In the genomic region with DNA sequence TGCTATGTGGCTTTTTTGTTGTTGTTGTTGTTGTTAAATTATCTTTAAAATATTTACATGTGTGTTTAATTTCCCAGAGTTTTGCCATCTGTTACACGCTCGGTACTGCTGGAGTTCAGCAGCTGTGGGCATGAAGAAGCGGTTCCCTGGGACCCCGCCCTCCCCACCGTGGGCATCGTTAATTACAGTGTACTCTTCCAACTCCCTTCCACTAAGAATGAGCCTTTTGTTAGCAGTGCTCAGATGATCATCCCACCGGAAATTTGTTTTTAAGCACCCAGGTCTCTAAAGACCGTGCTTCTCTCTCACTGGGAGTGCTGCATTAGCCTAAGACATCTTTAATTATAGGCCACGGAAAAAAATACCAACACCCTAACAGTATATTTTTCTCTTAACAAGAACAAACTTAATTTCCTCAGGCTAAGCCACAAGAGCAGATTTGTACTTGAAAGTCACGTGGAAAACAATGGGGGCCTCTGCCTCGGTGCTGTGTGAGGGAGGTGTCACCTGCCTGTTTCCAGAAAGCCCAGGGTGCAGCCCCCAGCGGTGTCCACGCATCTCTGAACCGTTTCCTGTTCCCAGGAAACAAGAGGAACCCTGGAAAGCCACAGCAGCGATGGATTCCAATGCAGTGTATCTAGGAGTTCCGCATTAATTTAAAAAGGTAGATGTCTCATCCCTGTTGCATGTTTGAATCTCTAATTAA, we compare ENCODE assay signal across 18 cellular contexts.
DNase-seq lines count a peak whose midpoint lies in the region; ATAC-seq and TF ChIP-seq lines count a peak whose summit lies in the region.
"Had no signal": no experiment of that assay in that cellular context is flagged by ENCODE, and none has a peak within 500 bp of the region (broad histone marks: within the 10 kb centered on the region; RNA-seq: fewer than 3 reads in every experiment).

No MANE protein-coding gene starts in this region.

- no peak overlapping the region for H3K27ac ChIP-seq in SK-N-SH (ENCODE audit: low read depth in 2 of 2, low read length in 1 of 2)
- no peak overlapping the region for H3K27ac ChIP-seq in endodermal cell (ENCODE audit: low read depth, low read length)
- H3K27ac ChIP-seq in upper lobe of right lung, result no peak overlapping the region
- H3K27ac ChIP-seq: GM23248, left ventricle myocardium inferior, upper lobe of left lung had no signal

- TF ChIP-seq CTCF in SK-N-SH (IDR thresholded peaks at IDR 0.05) (no peak), endodermal cell (conservative IDR thresholded peaks at IDR 0.05) (no peak), upper lobe of right lung (IDR thresholded peaks at IDR 0.05) (no peak)

- DNase-seq in SK-N-SH (peak; percentile 14), NCI-H345 (lab: John Stamatoyannopoulos, UW) (peak; percentile 73), endodermal cell (peak; percentile 39), upper lobe of right lung (peak; percentile 25), T-helper 17 cell (no peak), cerebellar cortex (ENCODE audit: low spot score) (no peak), occipital lobe (lab: John Stamatoyannopoulos, UW) (no peak)
- DNase-seq: activated B cell treated with CpG ODN at 0.5 μM for 24 hours; activated effector memory CD4-positive, alpha-beta T cell treated with anti-CD3 and anti-CD28 coated beads, Interleukin-2, amount 50 U/mL, for 16 hours; caudate nucleus; GM23248; KG1; left ventricle myocardium inferior; naive thymus-derived CD4-positive, alpha-beta T cell; stimulated activated naive CD4-positive, alpha-beta T cell treated with Interleukin-2 at 50 U/mL for 16 hours had no signal

- H3K27ac Mint-ChIP-seq in endodermal cell (no peak overlapping the region), T-helper 17 cell (no peak overlapping the region)
- H3K27ac Mint-ChIP-seq: activated B cell treated with CpG ODN at 0.5 μM for 24 hours; CD4-positive, alpha-beta T cell had no signal

- H3K9me3 Mint-ChIP-seq in endodermal cell, result no peaks in the 10 kb centered on the region
- H3K9me3 Mint-ChIP-seq: activated B cell treated with CpG ODN at 0.5 μM for 24 hours; CD4-positive, alpha-beta T cell had no signal

- WGBS in SK-N-SH (ENCODE audit: low lambda C conversion rate), result 36% methylated on average over 16 of the region's 16 CpGs
- WGBS in endodermal cell (ENCODE audit: insufficient coverage in 1 of 2, insufficient read length in 1 of 2), 2 experiments, result 85% methylated on average over 14 to 16 of the region's 16 CpGs

- H3K4me3 Mint-ChIP-seq in endodermal cell (no peak overlapping the region), T-helper 17 cell (no peak overlapping the region)
- H3K4me3 Mint-ChIP-seq: activated B cell treated with CpG ODN at 0.5 μM for 24 hours; CD4-positive, alpha-beta T cell; naive thymus-derived CD4-positive, alpha-beta T cell had no signal

- ATAC-seq in SK-N-SH treated with all-trans-retinoic acid at 6 μM for 48 hours (no peak), upper lobe of right lung (no peak), T-helper 17 cell (no peak)
- ATAC-seq: naive thymus-derived CD4-positive, alpha-beta T cell had no signal

- H3K4me1 Mint-ChIP-seq in endodermal cell, result peaks cover 8% of the 10 kb centered on the region
- peaks cover 5% of the 10 kb centered on the region for H3K4me1 Mint-ChIP-seq in T-helper 17 cell
- H3K4me1 Mint-ChIP-seq: activated B cell treated with CpG ODN at 0.5 μM for 24 hours; naive thymus-derived CD4-positive, alpha-beta T cell had no signal

- H3K9me2 ChIP-seq in SK-N-SH, result no peaks in the 10 kb centered on the region

- POLR2A ChIA-PET in SK-N-SH (lab: Yijun Ruan, JAX), result no interaction called here

- no peak overlapping the region for H3K4me2 ChIP-seq in SK-N-SH

- no peaks in the 10 kb centered on the region for H3F3A ChIP-seq in SK-N-SH (replicated peaks; ENCODE audit: insufficient read depth)

- H3K9me3 ChIP-seq in SK-N-SH (no peaks in the 10 kb centered on the region), endodermal cell (ENCODE audit: control insufficient read depth, low read length) (no peaks in the 10 kb centered on the region), upper lobe of right lung (no peaks in the 10 kb centered on the region), T-helper 17 cell (ENCODE audit: control insufficient read depth, low read length, poor library complexity, severe bottlenecking) (no peaks in the 10 kb centered on the region)
- H3K9me3 ChIP-seq: left ventricle myocardium inferior, upper lobe of left lung had no signal

- H3K79me2 ChIP-seq in SK-N-SH (ENCODE audit: insufficient read depth), result no peaks in the 10 kb centered on the region

- intact Hi-C loops in upper lobe of right lung (cut with DNase I), result no loop called here

- H3K36me3 Mint-ChIP-seq in endodermal cell (ENCODE audit: low read depth) (no peaks in the 10 kb centered on the region), T-helper 17 cell (ENCODE audit: low read depth) (no peaks in the 10 kb centered on the region)
- H3K36me3 Mint-ChIP-seq: naive thymus-derived CD4-positive, alpha-beta T cell had no signal

- CTCF ChIA-PET in SK-N-SH (lab: Yijun Ruan, JAX), result no interaction called here

- no peaks in the 10 kb centered on the region for H3K27me3 ChIP-seq in SK-N-SH (ENCODE audit: insufficient read depth)
- no peaks in the 10 kb centered on the region for H3K27me3 ChIP-seq in endodermal cell (ENCODE audit: control insufficient read depth, insufficient read depth, low read length, poor library complexity, severe bottlenecking)
- no peaks in the 10 kb centered on the region for H3K27me3 ChIP-seq in upper lobe of right lung
- H3K27me3 ChIP-seq: upper lobe of left lung had no signal

- H3K4me1 ChIP-seq in SK-N-SH (ENCODE audit: control insufficient read depth in 1 of 2, insufficient read depth in 2 of 2, low read depth in 1 of 2, low read length in 1 of 2) (no peaks in the 10 kb centered on the region), endodermal cell (ENCODE audit: control insufficient read depth, insufficient read depth, low read length) (no peaks in the 10 kb centered on the region), upper lobe of right lung (no peaks in the 10 kb centered on the region)
- H3K4me1 ChIP-seq: left ventricle myocardium inferior had no signal

- H2AFZ ChIP-seq in SK-N-SH (ENCODE audit: low read depth), result no peak overlapping the region
- H2AFZ ChIP-seq: GM23248 had no signal

- no peak for TF ChIP-seq RAD21 in SK-N-SH (IDR thresholded peaks at IDR 0.05; ENCODE audit: low read length)

- no peak for TF ChIP-seq EP300 in SK-N-SH (IDR thresholded peaks at IDR 0.05; ENCODE audit: borderline replicate concordance in 1 of 2, low read depth in 1 of 2, low read length in 1 of 2)

- H3K9ac ChIP-seq in SK-N-SH (no peak overlapping the region), endodermal cell (ENCODE audit: extremely low read depth, low read length, poor library complexity, severe bottlenecking) (no peak overlapping the region)
- H3K9ac ChIP-seq: GM23248 had no signal

- no peaks in the 10 kb centered on the region for H4K20me1 ChIP-seq in SK-N-SH (ENCODE audit: insufficient read depth)

- peaks cover 11% of the 10 kb centered on the region for H3K27me3 Mint-ChIP-seq in endodermal cell (ENCODE audit: insufficient read depth)
- H3K27me3 Mint-ChIP-seq in T-helper 17 cell, result peaks cover 52% of the 10 kb centered on the region
- H3K27me3 Mint-ChIP-seq: activated B cell treated with CpG ODN at 0.5 μM for 24 hours had no signal

- H3K36me3 ChIP-seq in SK-N-SH (replicated peaks in 1 of 2; ENCODE audit: control insufficient read depth in 1 of 2, insufficient read depth in 2 of 2, low read length in 1 of 2) (no peaks in the 10 kb centered on the region), endodermal cell (ENCODE audit: control insufficient read depth, insufficient read depth, low read length) (no peaks in the 10 kb centered on the region), upper lobe of right lung (no peaks in the 10 kb centered on the region)
- H3K36me3 ChIP-seq: left ventricle myocardium inferior, upper lobe of left lung had no signal

- H3K4me3 ChIP-seq in SK-N-SH (ENCODE audit: low read depth in 2 of 2, low read length in 1 of 2) (no peak overlapping the region), endodermal cell (ENCODE audit: low read length) (no peak overlapping the region), upper lobe of right lung (no peak overlapping the region)
- H3K4me3 ChIP-seq: GM23248, left ventricle myocardium inferior, upper lobe of left lung had no signal

TF ChIP-seq in SK-N-SH, 30 proteins besides CTCF, POLR2A, EP300 and RAD21 (continues in another document):
- TF ChIP-seq FOSL2 (IDR thresholded peaks at IDR 0.05; ENCODE audit: borderline replicate concordance, low read depth), result no peak

TF ChIP-seq in SK-N-SH treated with all-trans-retinoic acid at 6 μM for 48 hours, 23 proteins besides CTCF, POLR2A, EP300 and RAD21:
- no peak for TF ChIP-seq ZFP30 (CRISPR knock-in tag; IDR thresholded peaks at IDR 0.05)

Comparison
In these comparisons a context has a peak if more than half of its experiments do, and no peak if none do; other contexts are left out.
1. DNase-seq: peak in SK-N-SH (single experiment), NCI-H345 (single experiment), endodermal cell (single experiment) and upper lobe of right lung (single experiment); none in T-helper 17 cell (0 of 3), cerebellar cortex (single experiment) and occipital lobe (single experiment).